16 cellular contexts compared by ENCODE assay signal in the genomic region with DNA sequence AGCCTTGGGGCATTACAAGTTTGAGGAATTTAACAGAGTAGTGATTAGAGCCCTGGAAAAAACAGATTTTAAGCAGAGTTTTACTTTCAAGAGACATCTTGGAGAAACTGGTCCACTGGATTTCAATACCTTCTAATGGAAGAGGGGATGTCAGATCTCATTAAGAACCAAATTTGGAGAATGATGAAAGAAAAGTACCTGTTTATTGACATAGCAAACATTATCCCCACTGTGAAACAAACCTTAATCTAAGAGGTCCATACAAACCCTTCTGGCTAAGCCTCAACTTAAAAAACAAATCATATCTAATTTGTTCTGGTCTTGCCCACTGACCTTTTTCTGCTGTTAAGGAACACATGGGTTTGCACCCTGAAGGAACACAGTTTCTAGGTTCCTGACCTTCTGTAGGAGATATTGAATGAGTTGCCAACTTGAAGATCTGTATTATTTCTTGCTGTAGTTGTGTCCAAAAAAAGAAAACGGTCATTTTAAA. TPM values are rescaled to one million over a fixed set of nuclear protein-coding genes. Genes with fewer than 3 reads are reported as not detected.
DNase-seq lines count a peak whose midpoint lies in the region; ATAC-seq and TF ChIP-seq lines count a peak whose summit lies in the region.
"Had no signal": no experiment of that assay in that cellular context is flagged by ENCODE, and none has a peak within 500 bp of the region (broad histone marks: within the 10 kb centered on the region; RNA-seq: fewer than 3 reads in every experiment).

No MANE protein-coding gene starts in this region.

- no peaks in the 10 kb centered on the region for H3K9me3 ChIP-seq in fibroblast of lung (ENCODE audit: control insufficient read depth, insufficient read depth, low read depth, low read length)
- H3K9me3 ChIP-seq: neutrophil had no signal

- H3K9me3 Mint-ChIP-seq in progenitor cell of endocrine pancreas (ENCODE audit: low read depth), result no peaks in the 10 kb centered on the region
- H3K9me3 Mint-ChIP-seq: effector memory CD8-positive, alpha-beta T cell had no signal

- DNase-seq in fibroblast of lung (ENCODE audit: low read depth in 2 of 2) (no peak), progenitor cell of endocrine pancreas (ENCODE audit: low spot score, unreplicated experiment) (no peak), SHP77 (lab: John Stamatoyannopoulos, UW) (no peak)
- DNase-seq: activated CD4-positive, CD25-positive, alpha-beta regulatory T cell; activated naive CD4-positive, alpha-beta T cell; effector memory CD8-positive, alpha-beta T cell; NCI-H146; T-helper 1 cell had no signal

- ATAC-seq in SK-N-SH treated with all-trans-retinoic acid at 6 μM for 48 hours (no peak), HG03175 (IDR thresholded peaks at IDR 0.05; ENCODE audit: unreplicated experiment) (no peak), GM21390 (IDR thresholded peaks at IDR 0.05; ENCODE audit: unreplicated experiment) (no peak), GM21367 (IDR thresholded peaks at IDR 0.05; ENCODE audit: unreplicated experiment) (no peak)
- ATAC-seq: effector memory CD8-positive, alpha-beta T cell had no signal

- no peaks in the 10 kb centered on the region for H3K27me3 Mint-ChIP-seq in progenitor cell of endocrine pancreas

- H3K36me3 Mint-ChIP-seq in progenitor cell of endocrine pancreas (ENCODE audit: insufficient read depth), result peaks cover 52% of the 10 kb centered on the region

- H3K27me3 ChIP-seq in fibroblast of lung (ENCODE audit: control insufficient read depth, insufficient read depth, low read length), result no peaks in the 10 kb centered on the region
- H3K27me3 ChIP-seq: cardiac muscle cell, neutrophil had no signal

- H3K36me3 ChIP-seq in fibroblast of lung (ENCODE audit: control insufficient read depth, insufficient read depth, low read length), result peaks cover 46% of the 10 kb centered on the region
- H3K36me3 ChIP-seq: cardiac muscle cell, neutrophil had no signal

- H4K20me1 ChIP-seq in fibroblast of lung (ENCODE audit: control insufficient read depth, extremely low read depth, insufficient read depth, low read length), result no peaks in the 10 kb centered on the region

- H3K27ac ChIP-seq in C4-2B (peak overlapping the region; percentile 20; the same call in 1 of the 2 replicates), fibroblast of lung (ENCODE audit: insufficient read depth, low read length) (peak overlapping the region; percentile 52)
- H3K27ac ChIP-seq: cardiac muscle cell, neutrophil had no signal

- TF ChIP-seq CTCF in C4-2B (conservative IDR thresholded peaks at IDR 0.05), result no peak
- no peak for TF ChIP-seq CTCF in fibroblast of lung (conservative IDR thresholded peaks at IDR 0.05 in 1 of 2, IDR thresholded peaks at IDR 0.05 in 1 of 2; ENCODE audit: low read depth in 1 of 2, low read length in 2 of 2)
- TF ChIP-seq CTCF in progenitor cell of endocrine pancreas (IDR thresholded peaks at IDR 0.05; ENCODE audit: unreplicated experiment), result no peak

- H3K4me1 Mint-ChIP-seq in progenitor cell of endocrine pancreas (ENCODE audit: low read depth), result peaks cover 32% of the 10 kb centered on the region

- peak overlapping the region; percentile 28 for H3K27ac Mint-ChIP-seq in progenitor cell of endocrine pancreas
- H3K27ac Mint-ChIP-seq: effector memory CD8-positive, alpha-beta T cell had no signal

- H3K4me3 ChIP-seq in fibroblast of lung (replicated peaks in 1 of 4; ENCODE audit: control extremely low read depth in 1 of 4, insufficient read depth in 1 of 4, low read depth in 3 of 4, low read length in 4 of 4), result peak overlapping the region in 1 of 4 experiments; percentile 8
- H3K4me3 ChIP-seq: cardiac muscle cell, lung had no signal

- no peak overlapping the region for H2AFZ ChIP-seq in fibroblast of lung (ENCODE audit: low read length)

- H3K79me2 ChIP-seq in fibroblast of lung (ENCODE audit: control insufficient read depth, insufficient read depth, low read length), result no peaks in the 10 kb centered on the region

- H3K4me3 Mint-ChIP-seq in progenitor cell of endocrine pancreas (ENCODE audit: low read depth), result no peak overlapping the region
- H3K4me3 Mint-ChIP-seq: effector memory CD8-positive, alpha-beta T cell had no signal

- peaks cover 64% of the 10 kb centered on the region for H3K4me1 ChIP-seq in fibroblast of lung (ENCODE audit: control insufficient read depth, extremely low read depth, insufficient read depth, low read length)

- peak overlapping the region; percentile 45 for H3K4me2 ChIP-seq in fibroblast of lung (ENCODE audit: extremely low read depth, insufficient read depth, low read length)

- H3K9ac ChIP-seq in fibroblast of lung (ENCODE audit: insufficient read depth, low read length), result no peak overlapping the region

TF ChIP-seq in SK-N-SH treated with all-trans-retinoic acid at 6 μM for 48 hours, 23 proteins besides CTCF, POLR2A, EP300 and RAD21:
- TF ChIP-seq TOX (CRISPR knock-in tag; IDR thresholded peaks at IDR 0.05; ENCODE audit: borderline replicate concordance) (0 out of 2 replicates have a peak, but pooled peaks have one; percentile 1), ISL1 (CRISPR knock-in tag; IDR thresholded peaks at IDR 0.05) (peak; percentile 94), RARB (CRISPR knock-in tag; IDR thresholded peaks at IDR 0.05) (0 out of 2 replicates have a peak, but pooled peaks have one; percentile 3), TCF4 (CRISPR knock-in tag; IDR thresholded peaks at IDR 0.05; ENCODE audit: borderline replicate concordance) (no peak), ZNF8 (CRISPR knock-in tag; IDR thresholded peaks at IDR 0.05) (no peak), ZFP3 (CRISPR knock-in tag; IDR thresholded peaks at IDR 0.05) (no peak)
- TF ChIP-seq, protein P1, sequence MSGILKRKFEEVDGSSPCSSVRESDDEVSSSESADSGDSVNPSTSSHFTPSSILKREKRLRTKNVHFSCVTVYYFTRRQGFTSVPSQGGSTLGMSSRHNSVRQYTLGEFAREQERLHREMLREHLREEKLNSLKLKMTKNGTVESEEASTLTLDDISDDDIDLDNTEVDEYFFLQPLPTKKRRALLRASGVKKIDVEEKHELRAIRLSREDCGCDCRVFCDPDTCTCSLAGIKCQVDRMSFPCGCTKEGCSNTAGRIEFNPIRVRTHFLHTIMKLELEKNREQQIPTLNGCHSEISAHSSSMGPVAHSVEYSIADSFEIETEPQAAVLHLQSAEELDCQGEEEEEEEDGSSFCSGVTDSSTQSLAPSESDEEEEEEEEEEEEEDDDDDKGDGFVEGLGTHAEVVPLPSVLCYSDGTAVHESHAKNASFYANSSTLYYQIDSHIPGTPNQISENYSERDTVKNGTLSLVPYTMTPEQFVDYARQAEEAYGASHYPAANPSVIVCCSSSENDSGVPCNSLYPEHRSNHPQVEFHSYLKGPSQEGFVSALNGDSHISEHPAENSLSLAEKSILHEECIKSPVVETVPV (CRISPR knock-in tag; IDR thresholded peaks at IDR 0.05), result no peak

RNA-seq across cellular contexts. Expression of a gene that starts 53.5 kb away (rescaled TPM):
- 440 and 516 TPM in 2 replicates for total RNA-seq in fibroblast of lung
- polyA plus RNA-seq in fibroblast of lung, result 136 and 428 TPM in 2 replicates
- 196 and 578 TPM in 2 replicates for polyA plus RNA-seq in fibroblast of lung (2012)
- 977 and 1,802 TPM in 2 replicates for polyA minus RNA-seq in fibroblast of lung (ENCODE audit: low replicate concordance)
- 275 and 307 TPM in 2 replicates for total RNA-seq in progenitor cell of endocrine pancreas

RNA-seq across cellular contexts. Expression of a gene that starts 58.5 kb away (rescaled TPM):
- total RNA-seq in fibroblast of lung, result 44.2 and 48.6 TPM in 2 replicates
- polyA plus RNA-seq in fibroblast of lung, result 160 and 172 TPM in 2 replicates
- polyA plus RNA-seq in fibroblast of lung (2012), result 69.9 and 83.5 TPM in 2 replicates
- 15.9 and 30.8 TPM in 2 replicates for polyA minus RNA-seq in fibroblast of lung (ENCODE audit: low replicate concordance)
- total RNA-seq in progenitor cell of endocrine pancreas, result 75.7 and 80.0 TPM in 2 replicates
